ENCODE assay signal across 8 cellular contexts in the genomic region with DNA sequence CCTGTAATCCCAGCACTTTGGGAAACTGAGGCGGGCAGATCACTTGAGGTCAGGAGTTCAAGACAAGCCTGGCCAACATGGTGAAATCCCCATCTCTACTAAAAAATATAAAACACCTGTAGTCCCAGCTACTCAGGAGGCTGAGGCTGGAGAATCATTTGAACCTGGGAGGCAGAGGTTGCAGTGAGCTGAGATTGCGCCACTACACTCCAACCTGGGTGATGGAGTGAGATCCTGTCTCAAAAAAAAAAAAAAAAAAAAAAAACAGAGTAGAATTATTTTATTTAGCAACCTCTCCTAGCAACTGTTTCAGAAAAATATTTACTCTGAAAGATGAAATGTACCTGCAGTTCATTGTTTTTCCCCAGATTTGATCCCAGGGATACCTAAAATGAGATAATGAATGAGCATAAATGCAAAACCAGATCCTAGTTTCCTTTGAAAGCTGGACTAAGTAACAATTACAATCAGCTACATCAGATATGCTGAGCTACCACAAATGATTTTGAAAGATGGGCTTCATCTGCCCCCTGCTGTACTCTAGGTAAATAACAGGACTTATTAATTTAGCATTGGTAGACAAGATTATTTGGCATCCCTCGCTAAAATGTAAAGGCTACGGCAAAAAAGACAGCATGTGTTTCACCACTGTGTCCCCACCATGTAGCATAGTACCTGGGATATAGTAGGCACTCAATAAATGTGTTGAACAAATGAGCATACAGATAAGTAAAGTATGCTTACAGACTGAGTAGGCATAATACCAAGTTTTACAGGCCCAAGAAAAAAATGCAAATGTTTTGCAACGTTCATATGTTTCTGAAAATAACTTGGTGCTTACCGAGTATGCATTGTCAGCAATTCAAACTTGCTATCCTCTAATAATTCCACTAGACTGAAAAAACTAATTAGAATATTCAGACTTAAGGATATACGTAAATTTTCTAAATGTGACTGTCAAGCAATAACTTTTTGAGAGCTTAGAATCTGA.
DNase-seq lines count a peak whose midpoint lies in the region; ATAC-seq and TF ChIP-seq lines count a peak whose summit lies in the region.

No MANE protein-coding gene starts in this region.

- H3K27me3 Mint-ChIP-seq in HFFc6 (ENCODE audit: insufficient read depth), result peaks cover 5% of the 10 kb centered on the region
- H3K27me3 Mint-ChIP-seq in activated CD8-positive, alpha-beta T cell treated with anti-CD3 and anti-CD28 coated beads, Interleukin-2, amount 10 ng/mL, durations not matched to agents 7 days and 5 days (ENCODE audit: low read depth), result peaks cover 2% of the 10 kb centered on the region

- peak; percentile 73 for DNase-seq in DMS 273 treated with DMSO at 0.1 percent for 48 hours (lab: John Stamatoyannopoulos, UW)
- DNase-seq in HFFc6, result peak; percentile 76
- DNase-seq in NCI-H524 (lab: John Stamatoyannopoulos, UW), result peak; percentile 51 to 78
- peak; percentile 55 for DNase-seq in activated CD8-positive, alpha-beta T cell treated with anti-CD3 and anti-CD28 coated beads, Interleukin-2, amount 10 ng/mL, durations not matched to agents 7 days and 5 days
- DNase-seq in left cardiac atrium, result no peak
- peak; percentile 54 for DNase-seq in retina

- intact Hi-C loops in left cardiac atrium (cut with DNase I), result loop anchor here (5.0 to 10.0 kb wide), 3 partner anchors 292 to 880 kb away; no protein-coding TSS in a partner anchor

- peaks cover 12% of the 10 kb centered on the region for H3K4me1 Mint-ChIP-seq in HFFc6 (ENCODE audit: low read depth)
- H3K4me1 Mint-ChIP-seq in activated CD8-positive, alpha-beta T cell treated with anti-CD3 and anti-CD28 coated beads, Interleukin-2, amount 10 ng/mL, durations not matched to agents 7 days and 5 days (ENCODE audit: low read depth), result peaks cover 2% of the 10 kb centered on the region

- no peak overlapping the region for H3K4me3 Mint-ChIP-seq in HFFc6
- H3K4me3 Mint-ChIP-seq in activated CD8-positive, alpha-beta T cell treated with anti-CD3 and anti-CD28 coated beads, Interleukin-2, amount 10 ng/mL, durations not matched to agents 7 days and 5 days, result no peak overlapping the region

- no peaks in the 10 kb centered on the region for H3K36me3 Mint-ChIP-seq in HFFc6 (ENCODE audit: low read depth)
- H3K36me3 Mint-ChIP-seq in activated CD8-positive, alpha-beta T cell treated with anti-CD3 and anti-CD28 coated beads, Interleukin-2, amount 10 ng/mL, durations not matched to agents 7 days and 5 days (ENCODE audit: low read depth), result no peaks in the 10 kb centered on the region

- H3K27ac Mint-ChIP-seq in HFFc6, result no peak overlapping the region
- H3K27ac Mint-ChIP-seq in activated CD8-positive, alpha-beta T cell treated with anti-CD3 and anti-CD28 coated beads, Interleukin-2, amount 10 ng/mL, durations not matched to agents 7 days and 5 days, result no peak overlapping the region

- CTCF ChIA-PET in activated CD8-positive, alpha-beta T cell treated with anti-CD3 and anti-CD28 coated beads, Interleukin-2, amount 10 ng/mL, durations not matched to agents 7 days and 5 days (lab: Charles Lee), result interaction anchor here (0.6 to 1.5 kb wide), 23 partner anchors 9 to 869 kb away, joined by 3 to 12 read pairs (median 3); a partner anchor contains a TSS

- peak; percentile 42 for ATAC-seq in activated CD8-positive, alpha-beta T cell treated with anti-CD3 and anti-CD28 coated beads, Interleukin-2, amount 10 ng/mL, durations not matched to agents 7 days and 5 days
- ATAC-seq in left cardiac atrium, result peak; percentile 68 to 75
- ATAC-seq in HG03025 (IDR thresholded peaks at IDR 0.05; ENCODE audit: low FRiP score, unreplicated experiment), result no peak
- ATAC-seq in GM21390 (IDR thresholded peaks at IDR 0.05; ENCODE audit: unreplicated experiment), result no peak

- peak; percentile 84 for TF ChIP-seq CTCF in HFFc6 (IDR thresholded peaks at IDR 0.05)

- no peaks in the 10 kb centered on the region; the same call in 1 of the 2 replicates for H3K9me3 Mint-ChIP-seq in HFFc6
- H3K9me3 Mint-ChIP-seq in activated CD8-positive, alpha-beta T cell treated with anti-CD3 and anti-CD28 coated beads, Interleukin-2, amount 10 ng/mL, durations not matched to agents 7 days and 5 days (ENCODE audit: insufficient read depth), result no peaks in the 10 kb centered on the region

- POLR2A ChIA-PET in activated CD8-positive, alpha-beta T cell treated with anti-CD3 and anti-CD28 coated beads, Interleukin-2, amount 10 ng/mL, durations not matched to agents 7 days and 5 days (lab: Charles Lee), result no interaction called here

Comparison
In these comparisons a context has a peak if more than half of its experiments do, and no peak if none do; other contexts are left out.
1. ATAC-seq: peak in activated CD8-positive, alpha-beta T cell treated with anti-CD3 and anti-CD28 coated beads, Interleukin-2, amount 10 ng/mL, durations not matched to agents 7 days and 5 days (single experiment) and left cardiac atrium (2 of 2); none in HG03025 (single experiment) and GM21390 (single experiment).